21 cellular contexts compared by ENCODE assay signal in the genomic region with DNA sequence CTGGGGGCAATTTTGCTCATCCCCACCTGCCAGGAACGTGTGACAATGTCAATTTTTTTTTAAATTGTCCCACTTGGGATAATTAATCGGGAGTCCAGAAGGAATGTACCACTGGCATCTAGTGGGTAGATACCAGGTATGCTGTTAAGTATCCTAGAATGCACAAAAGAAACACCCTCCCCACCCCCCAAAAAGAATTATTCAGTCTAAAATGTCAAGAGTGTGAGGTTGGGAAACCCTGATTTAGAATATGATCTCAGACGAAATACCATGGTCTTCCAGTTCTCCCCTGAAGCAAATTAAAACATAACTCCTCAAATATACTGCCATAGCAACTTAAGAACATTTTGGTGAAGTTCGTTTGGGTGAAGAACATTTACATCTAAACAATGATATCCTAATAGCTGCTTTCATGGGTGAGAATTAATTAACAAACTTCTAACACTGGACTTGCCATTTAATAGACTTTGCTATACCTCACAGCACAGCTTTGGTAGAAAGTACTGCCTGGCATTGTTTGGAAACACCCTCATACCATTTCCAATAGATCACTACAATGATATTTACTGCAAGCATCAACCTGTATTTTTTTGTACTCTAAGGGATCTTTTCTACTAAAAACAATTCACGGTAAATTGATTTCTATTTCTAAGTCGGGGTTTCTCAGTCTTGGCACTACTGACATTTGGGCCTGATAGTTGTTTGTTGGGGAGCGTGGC. TPM values are rescaled to one million over a fixed set of nuclear protein-coding genes. Genes with fewer than 3 reads are reported as not detected.
DNase-seq lines count a peak whose midpoint lies in the region; ATAC-seq, FAIRE-seq and TF ChIP-seq lines count a peak whose summit lies in the region.
"Had no signal": no experiment of that assay in that cellular context is flagged by ENCODE, and none has a peak within 500 bp of the region (broad histone marks: within the 10 kb centered on the region; RNA-seq: fewer than 3 reads in every experiment).

No MANE protein-coding gene starts in this region.

- H3K4me3 ChIP-seq in Loucy (ENCODE audit: low read length, poor library complexity, severe bottlenecking) (peak overlapping the region; percentile 43), bronchial epithelial cell (ENCODE audit: low read depth, low read length) (no peak overlapping the region), thyroid gland (replicated peaks in 1 of 3) (no peak overlapping the region)
- H3K4me3 ChIP-seq: SK-N-MC had no signal

- peaks cover 5% of the 10 kb centered on the region; the same call in 1 of the 2 replicates for H3K79me2 ChIP-seq in Loucy (ENCODE audit: insufficient read depth, low read length)

- H3K4me3 Mint-ChIP-seq in mesothelial cell of epicardium, result no peak overlapping the region
- H3K4me3 Mint-ChIP-seq in activated CD8-positive, alpha-beta memory T cell treated with anti-CD3 and anti-CD28 coated beads, Interleukin-2, amount 10 ng/mL, durations not matched to agents 7 days and 5 days, result no peak overlapping the region
- H3K4me3 Mint-ChIP-seq: activated CD8-positive, alpha-beta T cell treated with anti-CD3 and anti-CD28 coated beads for 36 hours; activated T-cell treated with anti-CD3 and anti-CD28 coated beads, Interleukin-2, amount 50 U/mL, for 24 hours; neural crest cell had no signal

- no peak overlapping the region for H3K9ac ChIP-seq in Loucy (ENCODE audit: low read depth, low read length, poor library complexity, severe bottlenecking)

- TF ChIP-seq CTCF in Loucy (conservative IDR thresholded peaks at IDR 0.05; ENCODE audit: low read length), result no peak
- no peak for TF ChIP-seq CTCF in bronchial epithelial cell (IDR thresholded peaks at IDR 0.05; ENCODE audit: insufficient read depth, low read length, severe bottlenecking)
- no peak for TF ChIP-seq CTCF in mesothelial cell of epicardium (IDR thresholded peaks at IDR 0.05; ENCODE audit: unreplicated experiment)
- no peak for TF ChIP-seq CTCF in thyroid gland (IDR thresholded peaks at IDR 0.05)

- H3K9me2 ChIP-seq in Loucy (replicated peaks; ENCODE audit: low read depth, low read length), result no peaks in the 10 kb centered on the region

- no peaks in the 10 kb centered on the region for H3K27me3 Mint-ChIP-seq in mesothelial cell of epicardium (ENCODE audit: low read depth)
- peaks cover 10% of the 10 kb centered on the region for H3K27me3 Mint-ChIP-seq in activated CD8-positive, alpha-beta memory T cell treated with anti-CD3 and anti-CD28 coated beads, Interleukin-2, amount 10 ng/mL, durations not matched to agents 7 days and 5 days

- no peaks in the 10 kb centered on the region for H3K9me3 Mint-ChIP-seq in mesothelial cell of epicardium
- no peaks in the 10 kb centered on the region for H3K9me3 Mint-ChIP-seq in activated CD8-positive, alpha-beta memory T cell treated with anti-CD3 and anti-CD28 coated beads, Interleukin-2, amount 10 ng/mL, durations not matched to agents 7 days and 5 days (ENCODE audit: low read depth)
- H3K9me3 Mint-ChIP-seq: activated CD8-positive, alpha-beta T cell treated with anti-CD3 and anti-CD28 coated beads for 36 hours; activated T-cell treated with anti-CD3 and anti-CD28 coated beads, Interleukin-2, amount 50 U/mL, for 24 hours; neural crest cell had no signal

- peak overlapping the region; percentile 50 for H3K4me2 ChIP-seq in Loucy (ENCODE audit: low read depth, low read length, poor library complexity, severe bottlenecking)

- H3K27me3 ChIP-seq in Loucy (ENCODE audit: insufficient read depth, low read length, poor library complexity, severe bottlenecking), result no peaks in the 10 kb centered on the region
- no peaks in the 10 kb centered on the region for H3K27me3 ChIP-seq in bronchial epithelial cell (ENCODE audit: control insufficient read depth, insufficient read depth, low read length)
- no peaks in the 10 kb centered on the region for H3K27me3 ChIP-seq in thyroid gland

- H3K36me3 ChIP-seq in Loucy (ENCODE audit: insufficient read depth, low read length), result no peaks in the 10 kb centered on the region
- H3K36me3 ChIP-seq in bronchial epithelial cell (ENCODE audit: control insufficient read depth, insufficient read depth, low read length), result no peaks in the 10 kb centered on the region
- no peaks in the 10 kb centered on the region for H3K36me3 ChIP-seq in thyroid gland

- DNase-seq in bronchial epithelial cell (ENCODE audit: low read depth), result peak; percentile 90
- no peak for DNase-seq in mesothelial cell of epicardium (ENCODE audit: low spot score in 2 of 2, unreplicated experiment in 2 of 2)
- DNase-seq in thyroid gland, result no peak
- DNase-seq in activated CD8-positive, alpha-beta memory T cell treated with anti-CD3 and anti-CD28 coated beads, Interleukin-2, amount 10 ng/mL, durations not matched to agents 7 days and 5 days, result no peak
- DNase-seq: activated CD8-positive, alpha-beta T cell treated with anti-CD3 and anti-CD28 coated beads for 36 hours; activated naive CD4-positive, alpha-beta T cell treated with Interleukin-2 at 50 U/mL for 16 hours; activated T-cell treated with anti-CD3 and anti-CD28 coated beads, Interleukin-2, amount 50 U/mL, for 24 hours; amygdala; DMS79; effector CD8-positive, alpha-beta T cell; HCEC 1CT; midbrain; NCI-H2107; NCI-H510A treated with DMSO at 0.1 percent for 48 hours; T-helper 9 cell had no signal

- H3F3A ChIP-seq in Loucy (ENCODE audit: low read depth), result no peaks in the 10 kb centered on the region

- peak overlapping the region; percentile 29 to 97 (median 90) for H3K27ac ChIP-seq in thyroid gland
- H3K27ac ChIP-seq: SK-N-MC had no signal

- peak overlapping the region; percentile 25 for H3K27ac Mint-ChIP-seq in mesothelial cell of epicardium
- H3K27ac Mint-ChIP-seq in activated CD8-positive, alpha-beta memory T cell treated with anti-CD3 and anti-CD28 coated beads, Interleukin-2, amount 10 ng/mL, durations not matched to agents 7 days and 5 days, result no peak overlapping the region
- H3K27ac Mint-ChIP-seq: activated CD8-positive, alpha-beta T cell treated with anti-CD3 and anti-CD28 coated beads for 36 hours; activated T-cell treated with anti-CD3 and anti-CD28 coated beads, Interleukin-2, amount 50 U/mL, for 24 hours had no signal

- no peaks in the 10 kb centered on the region for H3K9me3 ChIP-seq in Loucy (ENCODE audit: insufficient read depth, low read depth, low read length)
- H3K9me3 ChIP-seq in thyroid gland, result no peaks in the 10 kb centered on the region

- H3K4me1 ChIP-seq in Loucy (ENCODE audit: insufficient read depth, low read length, poor library complexity, severe bottlenecking) (peaks cover 29% of the 10 kb centered on the region), thyroid gland (peaks cover 49 to 60% of the 10 kb centered on the region in 2 donors)

- no peak for TF ChIP-seq POLR2A in thyroid gland (IDR thresholded peaks at IDR 0.05)

- CTCF ChIA-PET in activated CD8-positive, alpha-beta memory T cell treated with anti-CD3 and anti-CD28 coated beads, Interleukin-2, amount 10 ng/mL, durations not matched to agents 7 days and 5 days (lab: Charles Lee), result no interaction called here

- no peaks in the 10 kb centered on the region for H3K36me3 Mint-ChIP-seq in mesothelial cell of epicardium
- H3K36me3 Mint-ChIP-seq in activated CD8-positive, alpha-beta memory T cell treated with anti-CD3 and anti-CD28 coated beads, Interleukin-2, amount 10 ng/mL, durations not matched to agents 7 days and 5 days, result no peaks in the 10 kb centered on the region

- H3K4me1 Mint-ChIP-seq in mesothelial cell of epicardium, result peaks cover 39% of the 10 kb centered on the region
- no peaks in the 10 kb centered on the region for H3K4me1 Mint-ChIP-seq in activated CD8-positive, alpha-beta memory T cell treated with anti-CD3 and anti-CD28 coated beads, Interleukin-2, amount 10 ng/mL, durations not matched to agents 7 days and 5 days

- no peak for FAIRE-seq in bronchial epithelial cell (lab: Jason Lieb, UNC)
- FAIRE-seq: RCC 7860 had no signal

- no peak overlapping the region for H2AFZ ChIP-seq in Loucy (ENCODE audit: low read length)

- intact Hi-C loops in thyroid gland (cut with DNase I), result no loop called here

- no peak for ATAC-seq in activated CD8-positive, alpha-beta memory T cell treated with anti-CD3 and anti-CD28 coated beads, Interleukin-2, amount 10 ng/mL, durations not matched to agents 7 days and 5 days
- ATAC-seq in GM18873 (IDR thresholded peaks at IDR 0.05; ENCODE audit: low FRiP score, unreplicated experiment), result no peak
- ATAC-seq in HG03378 (IDR thresholded peaks at IDR 0.05; ENCODE audit: unreplicated experiment), result no peak
- ATAC-seq: activated CD8-positive, alpha-beta T cell treated with anti-CD3 and anti-CD28 coated beads for 36 hours had no signal

- WGBS in thyroid gland, 2 donors, result 50 to 51% methylated on average over 7 of the region's 7 CpGs

- H4K20me1 ChIP-seq in Loucy (ENCODE audit: insufficient read depth, low read length, poor library complexity, severe bottlenecking), result no peaks in the 10 kb centered on the region

RNA-seq across cellular contexts. Expression of gene SH3RF1, which starts 36.5 kb away (rescaled TPM):
- total RNA-seq in bronchial epithelial cell (9.0 and 14.0 TPM in 2 replicates), mesothelial cell of epicardium (18.1 to 20.3 TPM (median 19.6 TPM) in 3 replicates), thyroid gland (10 to 100 TPM; 29.0 to 41.7 (median 32.5) TPM)
- under 1 TPM in 1 of 2 experiments, not detected in 1; 0.35 TPM for total RNA-seq in activated CD8-positive, alpha-beta memory T cell treated with anti-CD3 and anti-CD28 coated beads, Interleukin-2, amount 10 ng/mL, durations not matched to agents 7 days and 5 days
